20 cellular contexts compared by ENCODE assay signal in the genomic region with DNA sequence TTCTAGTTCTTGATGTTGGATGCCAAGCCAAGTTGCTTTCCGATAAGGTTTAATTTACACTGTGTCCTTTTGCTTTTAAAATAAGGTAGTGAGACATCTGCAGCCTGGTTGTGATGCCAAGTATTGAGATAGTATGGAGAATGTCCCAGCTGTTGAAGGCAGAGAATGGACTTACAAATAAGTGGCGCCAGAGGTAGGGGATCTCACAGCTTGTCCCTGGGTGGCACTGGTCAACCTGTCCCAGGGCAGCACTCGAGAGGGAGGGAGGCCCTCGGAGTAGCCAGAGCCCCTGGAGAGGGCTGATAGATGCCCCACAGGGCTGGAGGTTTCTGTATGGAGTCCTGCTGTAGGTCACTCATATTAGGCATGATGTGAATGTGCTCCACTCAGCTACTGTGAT.
"Had no signal": no experiment of that assay in that cellular context is flagged by ENCODE, and none has a peak within 500 bp of the region (broad histone marks: within the 10 kb centered on the region; RNA-seq: fewer than 3 reads in every experiment).

No MANE protein-coding gene starts in this region.

- H3K36me3 Mint-ChIP-seq: activated naive CD8-positive, alpha-beta T cell treated with anti-CD3 and anti-CD28 coated beads for 36 hours; immature natural killer cell; neural progenitor cell; stimulated activated effector memory CD8-positive, alpha-beta T cell treated with anti-CD3 and anti-CD28 coated beads, Interleukin-12 subunit alpha, Interleukin-12 subunit beta, amount 100 ng/mL, for 72 hours; T-cell had no signal

- H3K9me3 Mint-ChIP-seq: activated CD4-positive, alpha-beta memory T cell treated with anti-CD3 and anti-CD28 coated beads for 36 hours; activated naive CD8-positive, alpha-beta T cell treated with anti-CD3 and anti-CD28 coated beads for 36 hours; immature natural killer cell; stimulated activated effector memory CD8-positive, alpha-beta T cell treated with anti-CD3 and anti-CD28 coated beads, Interleukin-12 subunit alpha, Interleukin-12 subunit beta, amount 100 ng/mL, for 72 hours; T-cell had no signal

- H3K4me2 ChIP-seq: neural progenitor cell had no signal

- H3K9ac ChIP-seq: neural progenitor cell had no signal

- H3K27ac Mint-ChIP-seq: activated CD4-positive, alpha-beta memory T cell treated with anti-CD3 and anti-CD28 coated beads for 36 hours; activated naive CD8-positive, alpha-beta T cell treated with anti-CD3 and anti-CD28 coated beads for 36 hours; neural progenitor cell; stimulated activated effector memory CD8-positive, alpha-beta T cell treated with anti-CD3 and anti-CD28 coated beads, Interleukin-12 subunit alpha, Interleukin-12 subunit beta, amount 100 ng/mL, for 72 hours had no signal

- H3K27ac ChIP-seq: foreskin keratinocyte, neural progenitor cell, ovary, tibial artery, vagina had no signal

- ATAC-seq: activated CD4-positive, CD25-positive, alpha-beta regulatory T cell treated with anti-CD3 and anti-CD28 coated beads, Interleukin-2, amount 50 U/mL, for 24 hours; foreskin keratinocyte; stimulated activated effector memory CD8-positive, alpha-beta T cell treated with anti-CD3 and anti-CD28 coated beads, Interleukin-12 subunit alpha, Interleukin-12 subunit beta, amount 100 ng/mL, for 72 hours; T-cell had no signal

- H3K4me3 ChIP-seq: neural progenitor cell, ovary, tibial artery, vagina had no signal

- DNase-seq: activated CD4-positive, alpha-beta memory T cell treated with anti-CD3 and anti-CD28 coated beads for 36 hours; activated gamma-delta T cell treated with Interleukin-2 at 50 U/mL for 16 hours; activated naive CD8-positive, alpha-beta T cell treated with anti-CD3 and anti-CD28 coated beads for 36 hours; activated T-cell treated with anti-CD3 and anti-CD28 coated beads, Interleukin-2, amount 50 U/mL, for 48 hours; amygdala; cortex of kidney; effector CD8-positive, alpha-beta T cell; foreskin keratinocyte; immature natural killer cell; stimulated activated CD4-positive, alpha-beta T cell treated with anti-CD3 and anti-CD28 coated beads, Interleukin-12 subunit alpha, Interleukin-12 subunit beta, amount 100 ng/mL, for 4 hours; stimulated activated CD4-positive, alpha-beta T cell treated with anti-CD3 and anti-CD28 coated beads, Interleukin-2, amount 100 ng/mL, for 24 hours; T-cell; T-helper 9 cell; tibial artery had no signal

- H3K27me3 ChIP-seq: foreskin keratinocyte, neural progenitor cell, ovary, tibial artery, vagina had no signal

- H3K9me3 ChIP-seq: ovary, tibial artery, vagina had no signal

- H3K36me3 ChIP-seq: neural progenitor cell, ovary, tibial artery, vagina had no signal

- H3K27me3 Mint-ChIP-seq: activated CD4-positive, alpha-beta memory T cell treated with anti-CD3 and anti-CD28 coated beads for 36 hours; activated naive CD8-positive, alpha-beta T cell treated with anti-CD3 and anti-CD28 coated beads for 36 hours; brain; T-cell had no signal

- H3K4me1 ChIP-seq: foreskin keratinocyte had no signal

- H3K4me3 Mint-ChIP-seq: activated CD4-positive, alpha-beta memory T cell treated with anti-CD3 and anti-CD28 coated beads for 36 hours; activated naive CD8-positive, alpha-beta T cell treated with anti-CD3 and anti-CD28 coated beads for 36 hours; brain; immature natural killer cell; neural progenitor cell; stimulated activated effector memory CD8-positive, alpha-beta T cell treated with anti-CD3 and anti-CD28 coated beads, Interleukin-12 subunit alpha, Interleukin-12 subunit beta, amount 100 ng/mL, for 72 hours; T-cell had no signal
